In genomic region chr20:48012401-48012974, GRCh38 we compare ENCODE assay signal across 14 cellular contexts.
A peak's percentile ranks its signal among the peaks of the same experiment; 100 is the strongest.
DNase-seq lines count a peak whose midpoint lies in the region; ATAC-seq, FAIRE-seq and TF ChIP-seq lines count a peak whose summit lies in the region.
"Had no signal": no experiment of that assay in that cellular context is flagged by ENCODE, and none has a peak within 500 bp of the region (broad histone marks: within the 10 kb centered on the region; RNA-seq: fewer than 3 reads in every experiment).

No MANE protein-coding gene starts in this region.

- TF ChIP-seq CTCF in IMR-90 (conservative IDR thresholded peaks at IDR 0.05; ENCODE audit: low read depth, low read length) (no peak), GM12878 (IDR thresholded peaks at IDR 0.05 in 2 of 3, conservative IDR thresholded peaks at IDR 0.05 in 1 of 3; ENCODE audit: control insufficient read depth in 2 of 3, extremely low read depth in 1 of 3, insufficient read depth in 1 of 3, low read depth in 3 of 3, low read length in 3 of 3) (no peak)

- no CpG with 5 or more reads among the region's 2 CpGs for WGBS in IMR-90 (ENCODE audit: extremely low coverage in 2 of 2, insufficient read length in 1 of 2), 2 experiments
- WGBS in GM12878 (ENCODE audit: insufficient coverage, insufficient replicate concordance, low lambda C conversion rate, missing lambda C conversion rate) = 2% methylated on average over 2 of the region's 2 CpGs
- 34% methylated on average over 2 of the region's 2 CpGs for WGBS in right cardiac atrium

- no peak overlapping the region for H4K8ac ChIP-seq in IMR-90 (ENCODE audit: low read depth in 2 of 2, low read length in 2 of 2)

- H3K18ac ChIP-seq in IMR-90 (ENCODE audit: low read depth, low read length) = no peak overlapping the region

- in situ Hi-C loops in IMR-90 (cut with MboI; ENCODE audit: low sequenced_read_pairs) = loop anchor here (25.0 kb wide), 1 partner anchor 100 kb away; no protein-coding TSS in a partner anchor
- in situ Hi-C loops in GM12878 (cut with MboI) = no loop called here

- no peak for FAIRE-seq in GM12878 (lab: Jason Lieb, UNC)
- FAIRE-seq: frontal cortex had no signal

- DNase-seq in Daoy (ENCODE audit: low read depth) (peak; percentile 74), IMR-90 (peak; percentile 45), GM12878 (ENCODE audit: low read depth, low spot score) (no peak), kidney tubule cell (ENCODE audit: low spot score) (peak; percentile 87), D341Med (ENCODE audit: low spot score) (no peak), right cardiac atrium (no peak)
- DNase-seq in activated CD4-positive, alpha-beta T cell treated with anti-CD3 and anti-CD28 coated beads, Interleukin-2, amount 50 U/mL, for 48 hours = no peak
- DNase-seq: activated CD4-positive, alpha-beta T cell treated with anti-CD3 and anti-CD28 coated beads for 1 hour; NCI-H2029; nucleus accumbens had no signal

- TF ChIP-seq RAD21 in IMR-90 (IDR thresholded peaks at IDR 0.05; ENCODE audit: low read length) (no peak), GM12878 (IDR thresholded peaks at IDR 0.05; ENCODE audit: insufficient read depth, low read depth, low read length) (no peak)

- H3K36me3 ChIP-seq in IMR-90 (ENCODE audit: control insufficient read depth, insufficient read depth, low read length) (no peaks in the 10 kb centered on the region), GM12878 (ENCODE audit: control insufficient read depth in 2 of 2, insufficient read depth in 2 of 2, low read length in 1 of 2) (no peaks in the 10 kb centered on the region)

- POLR2A ChIA-PET in IMR-90 (lab: Charles Lee; ENCODE audit: unreplicated experiment) = no interaction called here
- POLR2A ChIA-PET in GM12878 (lab: Charles Lee) = no interaction called here

- H3K23ac ChIP-seq in IMR-90 (ENCODE audit: low read depth, low read length) = no peak overlapping the region

- H2AFZ ChIP-seq in IMR-90 (replicated peaks; ENCODE audit: low read length, poor library complexity) (no peak overlapping the region), GM12878 (ENCODE audit: control insufficient read depth, low read depth, low read length) (no peak overlapping the region)

- no peak overlapping the region for H2BK5ac ChIP-seq in IMR-90 (ENCODE audit: low read depth, low read length, poor library complexity, severe bottlenecking)

- no peak overlapping the region for H2AK5ac ChIP-seq in IMR-90 (ENCODE audit: low read depth, low read length)

- H3K79me1 ChIP-seq in IMR-90 (ENCODE audit: low read depth in 1 of 2, low read length in 2 of 2) = no peaks in the 10 kb centered on the region

- no peaks in the 10 kb centered on the region for H3K9me1 ChIP-seq in IMR-90 (ENCODE audit: insufficient read depth, low read length)

- H3K4me1 ChIP-seq in IMR-90 (ENCODE audit: control insufficient read depth, insufficient read depth, low read length) (peaks cover 12% of the 10 kb centered on the region; the same call in 1 of the 2 replicates), GM12878 (ENCODE audit: control insufficient read depth, insufficient read depth, low read length) (no peaks in the 10 kb centered on the region), right cardiac atrium (ENCODE audit: control insufficient read depth, insufficient read depth, low read length) (no peaks in the 10 kb centered on the region)

- H3K14ac ChIP-seq in IMR-90 (replicated peaks; ENCODE audit: low read depth, low read length) = no peak overlapping the region

- H4K5ac ChIP-seq in IMR-90 (ENCODE audit: low read depth, low read length) = no peak overlapping the region; the same call in 1 of the 2 replicates

- H4K91ac ChIP-seq in IMR-90 (ENCODE audit: insufficient read depth, low read depth, low read length) = no peak overlapping the region

- dilution Hi-C loops in IMR-90 (cut with HindIII; ENCODE audit: low sequenced_read_pairs, unreplicated experiment) = no loop called here

- H3K9me3 ChIP-seq in IMR-90 (ENCODE audit: control insufficient read depth, insufficient read depth, low read length) = peaks cover 10% of the 10 kb centered on the region
- H3K9me3 ChIP-seq in GM12878 (replicated peaks; ENCODE audit: control insufficient read depth, insufficient read depth, low read length) = peaks cover 13% of the 10 kb centered on the region
- peaks cover 1% of the 10 kb centered on the region for H3K9me3 ChIP-seq in right cardiac atrium (ENCODE audit: control insufficient read depth, low read length)

- CTCF ChIA-PET in IMR-90 (lab: Yijun Ruan, JAX) = no interaction called here
- CTCF ChIA-PET in GM12878 (lab: Yijun Ruan, JAX) = no interaction called here

- H3K4me2 ChIP-seq in IMR-90 (ENCODE audit: low read depth, low read length) (no peak overlapping the region), GM12878 (ENCODE audit: control insufficient read depth, insufficient read depth) (no peak overlapping the region)

- H3K27me3 ChIP-seq in IMR-90 (ENCODE audit: control insufficient read depth, insufficient read depth, low read length) (no peaks in the 10 kb centered on the region), GM12878 (replicated peaks in 1 of 2; ENCODE audit: control insufficient read depth in 2 of 2, insufficient read depth in 2 of 2, low read length in 1 of 2) (no peaks in the 10 kb centered on the region), right cardiac atrium (ENCODE audit: control insufficient read depth, insufficient read depth) (no peaks in the 10 kb centered on the region)

- TF ChIP-seq POLR2A in IMR-90 (IDR thresholded peaks at IDR 0.05; ENCODE audit: low read depth, low read length) = no peak
- no peak for TF ChIP-seq POLR2A in GM12878 (IDR thresholded peaks at IDR 0.05; ENCODE audit: low read depth, low read length)

- ATAC-seq in IMR-90 (ENCODE audit: low read depth) (no peak), GM12878 (no peak), GM21528 (IDR thresholded peaks at IDR 0.05; ENCODE audit: low FRiP score, unreplicated experiment) (no peak), right cardiac atrium (no peak)
- ATAC-seq: left lobe of liver; stimulated activated effector memory CD8-positive, alpha-beta T cell treated with anti-CD3 and anti-CD28 coated beads, Interleukin-12 subunit alpha, Interleukin-12 subunit beta, amount 100 ng/mL, for 72 hours had no signal

- H3K4me3 ChIP-seq in IMR-90 (ENCODE audit: insufficient read depth, low read depth, low read length) (no peak overlapping the region), GM12878 (no peak overlapping the region), right cardiac atrium (ENCODE audit: low read length) (no peak overlapping the region)

- H3K27ac ChIP-seq in IMR-90 (ENCODE audit: insufficient read depth, low read length) (peak overlapping the region; percentile 31; the same call in 1 of the 2 replicates), GM12878 (ENCODE audit: control insufficient read depth, insufficient read depth) (no peak overlapping the region), right cardiac atrium (ENCODE audit: low read length) (no peak overlapping the region)

- H3K79me2 ChIP-seq in GM12878 (ENCODE audit: control insufficient read depth, insufficient read depth, low read length) = no peaks in the 10 kb centered on the region

- SMC1A ChIA-PET in GM12878 (lab: Charles Lee; ENCODE audit: uncharacterized antibody, unreplicated experiment) = interaction anchor here (0.6 to 1.0 kb wide), 2 partner anchors 9 to 728 kb away, joined by 3 read pairs; no protein-coding TSS in a partner anchor

- RAD21 ChIA-PET in GM12878 (lab: Charles Lee; ENCODE audit: unreplicated experiment) = no interaction called here

- H3K9ac ChIP-seq in IMR-90 (ENCODE audit: low read depth, low read length) (no peak overlapping the region), GM12878 (ENCODE audit: control insufficient read depth, insufficient read depth, low read length) (no peak overlapping the region)

- H3K4ac ChIP-seq in IMR-90 (ENCODE audit: low read depth, low read length) = no peak overlapping the region

- H2BK20ac ChIP-seq in IMR-90 (ENCODE audit: low read depth, low read length) = no peak overlapping the region

- no peaks in the 10 kb centered on the region for H4K20me1 ChIP-seq in IMR-90 (ENCODE audit: insufficient read depth, low read length)
- no peaks in the 10 kb centered on the region for H4K20me1 ChIP-seq in GM12878 (ENCODE audit: control insufficient read depth, insufficient read depth)

- H2AK9ac ChIP-seq in IMR-90 (replicated peaks; ENCODE audit: low read depth, low read length, poor library complexity) = no peak overlapping the region

- no peak overlapping the region for H2BK15ac ChIP-seq in IMR-90 (ENCODE audit: low read depth, low read length)

- TF ChIP-seq EP300 in GM12878 (IDR thresholded peaks at IDR 0.05; ENCODE audit: borderline replicate concordance in 1 of 2, control insufficient read depth in 1 of 2, low read depth in 2 of 2, low read length in 2 of 2) = no peak

- H3K56ac ChIP-seq in IMR-90 (ENCODE audit: extremely low read depth, insufficient read depth, low read length) = no peak overlapping the region

- intact Hi-C loops in IMR-90 (cut with micrococcal nuclease) (no loop called here), GM12878 (cut with micrococcal nuclease; ENCODE audit: unreplicated experiment) (no loop called here), right cardiac atrium (cut with DNase I) (no loop called here)

- no peak overlapping the region for H2BK120ac ChIP-seq in IMR-90 (ENCODE audit: low read depth, low read length)

- no TSS peak for BruUV-seq in IMR-90 (replicated peaks; lab: Mats Ljungman, UMichigan)
- no TSS peak for BruUV-seq in GM12878 (replicated peaks; lab: Mats Ljungman, UMichigan)

TF ChIP-seq in IMR-90, 13 proteins besides CTCF, POLR2A, EP300 and RAD21 (continues in another document):
- no peak for TF ChIP-seq USF2 (IDR thresholded peaks at IDR 0.05; ENCODE audit: low read depth, low read length)
- no peak for TF ChIP-seq RCOR1 (IDR thresholded peaks at IDR 0.05; ENCODE audit: insufficient replicate concordance, low read length)
- no peak for TF ChIP-seq RFX5 (IDR thresholded peaks at IDR 0.05; ENCODE audit: low read depth, low read length)

TF ChIP-seq in GM12878, 131 proteins besides CTCF, POLR2A, EP300 and RAD21 (continues in another document):
- TF ChIP-seq ETV6 (conservative IDR thresholded peaks at IDR 0.05 in 1 of 2, IDR thresholded peaks at IDR 0.05 in 1 of 2; ENCODE audit: borderline replicate concordance in 1 of 2, low read depth in 1 of 2) = peak in 1 of 2 experiments; percentile 95; a peak in 2 of 4 replicates
- TF ChIP-seq EGR1 (IDR thresholded peaks at IDR 0.05; ENCODE audit: borderline replicate concordance in 1 of 2, low read depth in 2 of 2, low read length in 2 of 2) = no peak
- no peak for TF ChIP-seq NFYA (IDR thresholded peaks at IDR 0.05; ENCODE audit: borderline replicate concordance, low read depth, low read length)

Comparison
In these comparisons a context has a peak if more than half of its experiments do, and no peak if none do; other contexts are left out.
1. DNase-seq: peak in Daoy (single experiment), IMR-90 (single experiment) and kidney tubule cell (single experiment); none in GM12878 (single experiment), activated CD4-positive, alpha-beta T cell treated with anti-CD3 and anti-CD28 coated beads, Interleukin-2, amount 50 U/mL, for 48 hours (0 of 2), D341Med (single experiment) and right cardiac atrium (0 of 3).